ENCODE assay signal across 8 cellular contexts in genomic region chr12:46217686-46218508, GRCh38. TPM values are rescaled to one million over a fixed set of nuclear protein-coding genes. Genes with fewer than 3 reads are reported as not detected.
DNase-seq lines count a peak whose midpoint lies in the region; ATAC-seq, FAIRE-seq and TF ChIP-seq lines count a peak whose summit lies in the region.

No MANE protein-coding gene starts in this region.

- peaks cover 0 to 3% of the 10 kb centered on the region in 2 donors for H3K4me1 ChIP-seq in thyroid gland

- H3K9me3 Mint-ChIP-seq in activated CD4-positive, alpha-beta T cell treated with anti-CD3 and anti-CD28 coated beads, Interleukin-2, amount 10 ng/mL, durations not matched to agents 24 days and 14 days = no peaks in the 10 kb centered on the region
- no peaks in the 10 kb centered on the region for H3K9me3 Mint-ChIP-seq in natural killer cell

- DNase-seq in GM10266 (ENCODE audit: extremely low spot score) (peak; percentile 30), natural killer cell (peak; percentile 57), thyroid gland (no peak), SW480 (ENCODE audit: low spot score) (no peak), RCC 7860 (ENCODE audit: low spot score) (no peak)
- DNase-seq in activated CD4-positive, alpha-beta T cell treated with anti-CD3 and anti-CD28 coated beads, Interleukin-2, amount 10 ng/mL, durations not matched to agents 24 days and 14 days = peak; percentile 92

- no peaks in the 10 kb centered on the region for H3K27me3 ChIP-seq in thyroid gland

- no peaks in the 10 kb centered on the region for H3K9me3 ChIP-seq in thyroid gland

- no peak for TF ChIP-seq CTCF in GM10266 (IDR thresholded peaks at IDR 0.05; ENCODE audit: control insufficient read depth, insufficient read depth, low read depth, missing control alignments)
- no peak for TF ChIP-seq CTCF in natural killer cell (IDR thresholded peaks at IDR 0.05)
- no peak for TF ChIP-seq CTCF in thyroid gland (IDR thresholded peaks at IDR 0.05)

- no peaks in the 10 kb centered on the region for H3K27me3 Mint-ChIP-seq in activated CD4-positive, alpha-beta T cell treated with anti-CD3 and anti-CD28 coated beads, Interleukin-2, amount 10 ng/mL, durations not matched to agents 24 days and 14 days
- H3K27me3 Mint-ChIP-seq in natural killer cell (ENCODE audit: low read depth in 2 of 2) = no peaks in the 10 kb centered on the region

- intact Hi-C loops in activated CD4-positive, alpha-beta T cell treated with anti-CD3 and anti-CD28 coated beads, Interleukin-2, amount 10 ng/mL, durations not matched to agents 24 days and 14 days (cut with micrococcal nuclease) = loop anchor here (1.0 to 10.0 kb wide), 12 partner anchors 8 to 1669 kb away; partner anchors contain the start of genes HDAC7 and SLC38A2
- intact Hi-C loops in natural killer cell (cut with micrococcal nuclease) (loop anchor here (5.0 kb wide), 3 partner anchors 226 to 1594 kb away; partner anchors contain the start of genes ARID2 and SCAF11), thyroid gland (cut with DNase I) (no loop called here)

- WGBS in thyroid gland, 2 donors = 79 to 89% methylated on average over 9 of the region's 9 CpGs

- H3K4me3 ChIP-seq in thyroid gland (replicated peaks in 1 of 3) = no peak overlapping the region

- H3K36me3 ChIP-seq in thyroid gland = peaks cover 0 to 5% of the 10 kb centered on the region in 2 donors

- H3K36me3 Mint-ChIP-seq in activated CD4-positive, alpha-beta T cell treated with anti-CD3 and anti-CD28 coated beads, Interleukin-2, amount 10 ng/mL, durations not matched to agents 24 days and 14 days (ENCODE audit: low read depth) = peaks cover 63% of the 10 kb centered on the region
- H3K36me3 Mint-ChIP-seq in natural killer cell = peaks cover 10% of the 10 kb centered on the region

- TF ChIP-seq POLR2A in thyroid gland (IDR thresholded peaks at IDR 0.05) = no peak

- H3K4me3 Mint-ChIP-seq in activated CD4-positive, alpha-beta T cell treated with anti-CD3 and anti-CD28 coated beads, Interleukin-2, amount 10 ng/mL, durations not matched to agents 24 days and 14 days = peak overlapping the region; percentile 79
- H3K4me3 Mint-ChIP-seq in natural killer cell = peak overlapping the region; percentile 85

- peaks cover 88% of the 10 kb centered on the region for H3K4me1 Mint-ChIP-seq in activated CD4-positive, alpha-beta T cell treated with anti-CD3 and anti-CD28 coated beads, Interleukin-2, amount 10 ng/mL, durations not matched to agents 24 days and 14 days
- peaks cover 90 to 97% of the 10 kb centered on the region in 2 donors for H3K4me1 Mint-ChIP-seq in natural killer cell

- peak overlapping the region; percentile 98 for H3K27ac Mint-ChIP-seq in activated CD4-positive, alpha-beta T cell treated with anti-CD3 and anti-CD28 coated beads, Interleukin-2, amount 10 ng/mL, durations not matched to agents 24 days and 14 days
- peak overlapping the region; percentile 97 to 98 for H3K27ac Mint-ChIP-seq in natural killer cell

- FAIRE-seq in RCC 7860 (lab: Jason Lieb, UNC) = no peak

- H3K27ac ChIP-seq in thyroid gland = no peak overlapping the region

- ATAC-seq in GM21367 (IDR thresholded peaks at IDR 0.05; ENCODE audit: unreplicated experiment) (peak; percentile 59), HG03558 (IDR thresholded peaks at IDR 0.05; ENCODE audit: extremely low read depth, unreplicated experiment) (peak; percentile 36), natural killer cell (peak; percentile 11 to 55 (median 32))

RNA-seq across cellular contexts. Expression of gene SLC38A1, which starts 50.9 kb away (rescaled TPM):
- 180 and 181 TPM in 2 replicates for total RNA-seq in activated CD4-positive, alpha-beta T cell treated with anti-CD3 and anti-CD28 coated beads, Interleukin-2, amount 10 ng/mL, durations not matched to agents 24 days and 14 days
- 100 to 1,000 TPM; 295 to 385 (median 354) TPM for total RNA-seq in natural killer cell
- 100 to 1,000 TPM; 101 to 282 (median 120) TPM for total RNA-seq in thyroid gland

Comparison
In these comparisons a context has a peak if more than half of its experiments do, and no peak if none do; other contexts are left out.
1. DNase-seq: peak in GM10266 (single experiment), activated CD4-positive, alpha-beta T cell treated with anti-CD3 and anti-CD28 coated beads, Interleukin-2, amount 10 ng/mL, durations not matched to agents 24 days and 14 days (single experiment) and natural killer cell (single experiment); none in thyroid gland (0 of 2), SW480 (single experiment) and RCC 7860 (single experiment).
2. Peak in every context shown above with its lines, with median percentiles within 50 percentile points of each other: ATAC-seq.